ENCODE assay signal across 11 cellular contexts in the genomic region with DNA sequence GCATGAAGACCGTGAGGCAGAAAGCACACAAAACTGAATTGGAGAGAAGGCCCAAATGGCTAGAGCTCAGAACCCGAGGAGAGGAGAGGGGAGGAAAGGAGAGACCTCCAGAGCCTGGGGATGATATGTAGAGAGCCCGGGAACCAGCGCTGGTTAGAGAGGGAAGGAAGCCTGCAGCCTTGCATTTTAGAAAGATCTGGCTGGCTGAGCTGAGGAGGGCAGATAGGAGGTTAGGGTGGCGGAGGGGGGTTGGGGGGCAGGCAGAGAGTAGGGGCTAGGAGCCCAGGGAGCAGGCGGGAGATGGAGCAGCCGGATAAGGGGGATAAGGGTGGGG.
DNase-seq lines count a peak whose midpoint lies in the region; ATAC-seq and TF ChIP-seq lines count a peak whose summit lies in the region.
"Had no signal": no experiment of that assay in that cellular context is flagged by ENCODE, and none has a peak within 500 bp of the region (broad histone marks: within the 10 kb centered on the region; RNA-seq: fewer than 3 reads in every experiment).

No MANE protein-coding gene starts in this region.

- no peak for TF ChIP-seq POLR2A in esophagus squamous epithelium (IDR thresholded peaks at IDR 0.05)

- no peak overlapping the region for H3K27ac ChIP-seq in CD4-positive, CD25-positive, alpha-beta regulatory T cell (ENCODE audit: insufficient read depth, low read length, poor library complexity, severe bottlenecking)
- H3K27ac ChIP-seq in PC-9 (no peak overlapping the region), esophagus squamous epithelium (peak overlapping the region in 3 of 4 donors; percentile 62 to 96 (median 95)), aorta (ENCODE audit: low read depth in 1 of 2, low read length in 2 of 2) (no peak overlapping the region)
- H3K27ac ChIP-seq: HL-60 had no signal

- peaks cover 5% of the 10 kb centered on the region for H3K36me3 Mint-ChIP-seq in CD4-positive, CD25-positive, alpha-beta regulatory T cell
- H3K36me3 Mint-ChIP-seq in progenitor cell of endocrine pancreas (ENCODE audit: insufficient read depth) = no peaks in the 10 kb centered on the region

- no peak for ATAC-seq in CD4-positive, CD25-positive, alpha-beta regulatory T cell (ENCODE audit: low read depth in 2 of 2)
- no peak for ATAC-seq in aorta (ENCODE audit: low FRiP score)

- WGBS in esophagus squamous epithelium, 2 donors = 75 to 83% methylated on average over 7 of the region's 7 CpGs
- 55 to 60% methylated on average over 7 of the region's 7 CpGs for WGBS in aorta, 2 donors

- no peak overlapping the region for H2AFZ ChIP-seq in PC-9

- no TSS peak for BruUV-seq in PC-9 (replicated peaks; lab: Mats Ljungman, UMichigan)

- TF ChIP-seq CTCF in PC-9 (conservative IDR thresholded peaks at IDR 0.05) (no peak), esophagus squamous epithelium (IDR thresholded peaks at IDR 0.05) (no peak), progenitor cell of endocrine pancreas (IDR thresholded peaks at IDR 0.05; ENCODE audit: unreplicated experiment) (no peak)

- H3K27me3 ChIP-seq in CD4-positive, CD25-positive, alpha-beta regulatory T cell (ENCODE audit: control insufficient read depth, insufficient read depth, low read length) = no peaks in the 10 kb centered on the region
- H3K27me3 ChIP-seq in PC-9 (ENCODE audit: insufficient read depth, low read depth) (no peaks in the 10 kb centered on the region), esophagus squamous epithelium (no peaks in the 10 kb centered on the region), aorta (ENCODE audit: control insufficient read depth in 1 of 2, insufficient read depth in 2 of 2, low read length in 1 of 2) (no peaks in the 10 kb centered on the region)

- in situ Hi-C loops in KBM-7 (cut with MboI; ENCODE audit: low pct_unique_long_range_greater_than_20kb, low sequenced_read_pairs) = no loop called here

- H3K79me2 ChIP-seq in PC-9 (ENCODE audit: low read depth) = peaks cover 39% of the 10 kb centered on the region

- intact Hi-C loops in PC-9 (cut with micrococcal nuclease; ENCODE audit: unreplicated experiment) = no loop called here
- intact Hi-C loops in esophagus squamous epithelium (cut with DNase I) = loop anchor here (2.0 to 5.0 kb wide), 2 partner anchors 119 to 317 kb away; no protein-coding TSS in a partner anchor
- intact Hi-C loops in aorta (cut with DNase I) = no loop called here

- peaks cover 52% of the 10 kb centered on the region for H3F3A ChIP-seq in PC-9 (ENCODE audit: insufficient read depth, low read depth)

- no peak overlapping the region for H3K27ac Mint-ChIP-seq in CD4-positive, CD25-positive, alpha-beta regulatory T cell
- peak overlapping the region; percentile 98 for H3K27ac Mint-ChIP-seq in progenitor cell of endocrine pancreas

- no peaks in the 10 kb centered on the region for H4K20me1 ChIP-seq in PC-9 (ENCODE audit: insufficient read depth)

- peaks cover 4% of the 10 kb centered on the region for H3K27me3 Mint-ChIP-seq in CD4-positive, CD25-positive, alpha-beta regulatory T cell
- no peaks in the 10 kb centered on the region for H3K27me3 Mint-ChIP-seq in progenitor cell of endocrine pancreas

- peak overlapping the region; percentile 49 to 77 (median 61) for H3K4me3 Mint-ChIP-seq in CD4-positive, CD25-positive, alpha-beta regulatory T cell
- no peak overlapping the region for H3K4me3 Mint-ChIP-seq in progenitor cell of endocrine pancreas (ENCODE audit: low read depth)

- H3K4me2 ChIP-seq in PC-9 = peak overlapping the region; percentile 14; the same call in 1 of the 2 replicates

- CTCF ChIA-PET in PC-9 (lab: Charles Lee) = no interaction called here

- no peaks in the 10 kb centered on the region for H3K9me2 ChIP-seq in PC-9 (ENCODE audit: insufficient read depth)

- H3K4me1 Mint-ChIP-seq in CD4-positive, CD25-positive, alpha-beta regulatory T cell = peaks cover 0 to 64% (median 34%) of the 10 kb centered on the region in 4 donors
- peaks cover 59% of the 10 kb centered on the region for H3K4me1 Mint-ChIP-seq in progenitor cell of endocrine pancreas (ENCODE audit: low read depth)

- peaks cover 48% of the 10 kb centered on the region for H3K4me1 ChIP-seq in CD4-positive, CD25-positive, alpha-beta regulatory T cell (ENCODE audit: control insufficient read depth, insufficient read depth, low read length, poor library complexity, severe bottlenecking)
- H3K4me1 ChIP-seq in PC-9 (replicated peaks; ENCODE audit: insufficient read depth) = peaks cover 64% of the 10 kb centered on the region
- peaks cover 62 to 100% (median 69%) of the 10 kb centered on the region in 3 donors for H3K4me1 ChIP-seq in esophagus squamous epithelium
- H3K4me1 ChIP-seq in aorta (ENCODE audit: control insufficient read depth in 1 of 2, insufficient read depth in 2 of 2, low read length in 2 of 2) = no peaks in the 10 kb centered on the region

- no peaks in the 10 kb centered on the region for H3K36me3 ChIP-seq in CD4-positive, CD25-positive, alpha-beta regulatory T cell (ENCODE audit: control insufficient read depth, insufficient read depth, low read length)
- no peaks in the 10 kb centered on the region for H3K36me3 ChIP-seq in PC-9 (ENCODE audit: low read depth)
- peaks cover 0 to 7% (median 0%) of the 10 kb centered on the region in 3 donors for H3K36me3 ChIP-seq in esophagus squamous epithelium
- no peaks in the 10 kb centered on the region for H3K36me3 ChIP-seq in aorta (ENCODE audit: control insufficient read depth in 1 of 2, insufficient read depth in 2 of 2, low read length in 1 of 2)

- H3K9me3 ChIP-seq in CD4-positive, CD25-positive, alpha-beta regulatory T cell (ENCODE audit: control insufficient read depth in 2 of 2, low read length in 2 of 2) = no peaks in the 10 kb centered on the region
- H3K9me3 ChIP-seq in PC-9 (ENCODE audit: insufficient read depth, low read depth) (no peaks in the 10 kb centered on the region), esophagus squamous epithelium (no peaks in the 10 kb centered on the region), aorta (ENCODE audit: control insufficient read depth, low read length) (no peaks in the 10 kb centered on the region)

- H3K9me3 Mint-ChIP-seq in CD4-positive, CD25-positive, alpha-beta regulatory T cell = peaks cover 0 to 1% (median 0%) of the 10 kb centered on the region in 7 donors
- no peaks in the 10 kb centered on the region for H3K9me3 Mint-ChIP-seq in progenitor cell of endocrine pancreas (ENCODE audit: low read depth)

- no peak overlapping the region for H3K4me3 ChIP-seq in CD4-positive, CD25-positive, alpha-beta regulatory T cell (ENCODE audit: low read depth, low read length)
- H3K4me3 ChIP-seq in PC-9 = no peak overlapping the region
- no peak overlapping the region for H3K4me3 ChIP-seq in esophagus squamous epithelium
- no peak overlapping the region for H3K4me3 ChIP-seq in aorta (ENCODE audit: low read length in 2 of 2)

- POLR2A ChIA-PET in PC-9 (lab: Charles Lee; ENCODE audit: unreplicated experiment) = no interaction called here

- DNase-seq in CD4-positive, CD25-positive, alpha-beta regulatory T cell = no peak
- DNase-seq in PC-9 (no peak), esophagus squamous epithelium (lab: John Stamatoyannopoulos, UW) (no peak), progenitor cell of endocrine pancreas (ENCODE audit: low spot score, unreplicated experiment) (no peak), aorta (no peak), KBM-7 (no peak), occipital lobe (lab: John Stamatoyannopoulos, UW) (no peak)
- DNase-seq in stimulated activated CD4-positive, alpha-beta T cell treated with anti-CD3 and anti-CD28 coated beads, Interleukin-1b, Interleukin-23, amount 100 ng/mL, for 48 hours = no peak
- DNase-seq: activated T-cell treated with anti-CD3 and anti-CD28 coated beads for 4 hours, NCI-H2227 treated with DMSO at 0.1 percent for 48 hours had no signal

Comparison
In these comparisons a context has a peak if more than half of its experiments do, and no peak if none do; other contexts are left out.
1. H3K27ac ChIP-seq: peak in esophagus squamous epithelium (3 of 4); none in CD4-positive, CD25-positive, alpha-beta regulatory T cell (single experiment), PC-9 (single experiment) and aorta (0 of 2).